In the genomic region with DNA sequence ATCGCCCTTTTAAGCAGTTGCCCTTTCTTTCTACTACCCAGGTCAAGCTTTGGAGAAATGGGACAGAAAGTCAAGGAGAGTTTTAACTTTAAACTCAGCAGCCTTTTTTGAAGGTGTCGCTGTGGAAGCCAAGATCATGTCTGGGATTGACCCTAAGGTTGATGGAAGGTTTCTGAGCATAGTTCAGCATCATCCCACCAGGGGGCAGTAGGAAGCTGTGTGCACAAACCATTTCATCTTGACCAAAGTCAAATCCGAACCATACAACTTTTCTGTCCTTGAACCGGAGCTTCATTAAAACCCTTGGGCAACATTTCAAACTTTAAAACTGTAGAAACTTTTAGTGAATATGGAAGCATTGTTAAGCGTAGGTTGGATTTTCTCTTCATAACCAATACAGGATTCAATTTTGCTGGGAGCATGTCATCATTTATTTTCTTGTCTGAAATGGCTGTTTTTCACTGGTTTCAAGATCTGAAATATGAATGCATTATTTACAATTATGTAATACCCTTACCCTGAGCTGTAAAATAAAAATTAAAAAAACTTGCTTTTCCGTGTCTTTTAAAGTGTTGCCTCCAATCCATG, we compare ENCODE assay signal across 8 cellular contexts.
A peak's percentile ranks its signal among the peaks of the same experiment; 100 is the strongest.
DNase-seq lines count a peak whose midpoint lies in the region; ATAC-seq, FAIRE-seq and TF ChIP-seq lines count a peak whose summit lies in the region.

No MANE protein-coding gene starts in this region.

- no peak overlapping the region for H3K9ac ChIP-seq in subcutaneous abdominal adipose tissue (ENCODE audit: low read length in 5 of 5)

- H3K36me3 ChIP-seq in bronchial epithelial cell (ENCODE audit: control insufficient read depth, insufficient read depth, low read length) (no peaks in the 10 kb centered on the region), subcutaneous abdominal adipose tissue (ENCODE audit: control insufficient read depth in 5 of 5, insufficient read depth in 5 of 5, low read length in 5 of 5) (no peaks in the 10 kb centered on the region)

- H3K27ac ChIP-seq in subcutaneous abdominal adipose tissue (ENCODE audit: low read depth, low read length), result peak overlapping the region; percentile 19

- peak; percentile 4 for DNase-seq in activated T-cell treated with anti-CD3 and anti-CD28 coated beads for 24 hours (ENCODE audit: low read depth)
- no peak for DNase-seq in activated T-cell treated with anti-CD3 and anti-CD28 coated beads, Interleukin-2, amount 50 U/mL, for 1 hour
- DNase-seq in NCI-H82 (lab: John Stamatoyannopoulos, UW), result peak; percentile 72
- DNase-seq in bronchial epithelial cell (ENCODE audit: low read depth), result peak; percentile 61
- DNase-seq in kidney tubule cell (ENCODE audit: low spot score), result peak; percentile 65
- DNase-seq in activated gamma-delta T cell (lab: John Stamatoyannopoulos, UW), result no peak

- H3K4me1 ChIP-seq in subcutaneous abdominal adipose tissue (ENCODE audit: control insufficient read depth in 5 of 5, insufficient read depth in 5 of 5, low read length in 5 of 5), result peaks cover 0 to 5% (median 4%) of the 10 kb centered on the region in 5 donors

- ATAC-seq in HG02759 (IDR thresholded peaks at IDR 0.05; ENCODE audit: unreplicated experiment), result peak; percentile 81

- no peaks in the 10 kb centered on the region for H3K9me3 ChIP-seq in subcutaneous abdominal adipose tissue (ENCODE audit: control insufficient read depth in 5 of 5, low read length in 5 of 5)

- FAIRE-seq in bronchial epithelial cell (lab: Jason Lieb, UNC), result peak; percentile 90

- H3K27me3 ChIP-seq in bronchial epithelial cell (ENCODE audit: control insufficient read depth, insufficient read depth, low read length) (no peaks in the 10 kb centered on the region), subcutaneous abdominal adipose tissue (ENCODE audit: control insufficient read depth in 5 of 5, insufficient read depth in 4 of 5, low read length in 5 of 5) (no peaks in the 10 kb centered on the region)

- TF ChIP-seq CTCF in bronchial epithelial cell (IDR thresholded peaks at IDR 0.05; ENCODE audit: insufficient read depth, low read length, severe bottlenecking), result peak; percentile 90

- H3K4me3 ChIP-seq in bronchial epithelial cell (ENCODE audit: low read depth, low read length) (no peak overlapping the region), subcutaneous abdominal adipose tissue (ENCODE audit: low read depth in 1 of 5, low read length in 5 of 5) (no peak overlapping the region)

Comparison
In these comparisons a context has a peak if more than half of its experiments do, and no peak if none do; other contexts are left out.
1. DNase-seq: peak in activated T-cell treated with anti-CD3 and anti-CD28 coated beads for 24 hours (single experiment), NCI-H82 (single experiment), bronchial epithelial cell (single experiment) and kidney tubule cell (single experiment); none in activated T-cell treated with anti-CD3 and anti-CD28 coated beads, Interleukin-2, amount 50 U/mL, for 1 hour (single experiment) and activated gamma-delta T cell (single experiment).